In genomic region chr1:114296413-114296812, GRCh38 we compare ENCODE assay signal across 20 cellular contexts.
A peak's percentile ranks its signal among the peaks of the same experiment; 100 is the strongest.
DNase-seq lines count a peak whose midpoint lies in the region; ATAC-seq, FAIRE-seq and TF ChIP-seq lines count a peak whose summit lies in the region.
"Had no signal": no experiment of that assay in that cellular context is flagged by ENCODE, and none has a peak within 500 bp of the region (broad histone marks: within the 10 kb centered on the region; RNA-seq: fewer than 3 reads in every experiment).

No MANE protein-coding gene starts in this region.

- H2BK15ac ChIP-seq in H1 (ENCODE audit: low read length) (no peak overlapping the region), neuronal stem cell (ENCODE audit: low read length) (no peak overlapping the region)

- TF ChIP-seq CTCF in WTC11 (IDR thresholded peaks at IDR 0.05) (no peak), H1 (IDR thresholded peaks at IDR 0.05; ENCODE audit: control extremely low read depth in 1 of 3, insufficient read depth in 1 of 3, low read depth in 1 of 3, low read length in 3 of 3) (no peak), nephron progenitor cell (IDR thresholded peaks at IDR 0.05) (no peak), prostate gland (IDR thresholded peaks at IDR 0.05) (no peak)

- H3K27ac Mint-ChIP-seq in WTC11, result no peak overlapping the region
- H3K27ac Mint-ChIP-seq in nephron progenitor cell, result peak overlapping the region; percentile 44
- H3K27ac Mint-ChIP-seq: B cell; CD8-positive, alpha-beta T cell had no signal

- H3K56ac ChIP-seq in H1 (replicated peaks; ENCODE audit: insufficient read length, low read depth, low read length), result no peak overlapping the region

- H3K4me3 Mint-ChIP-seq in WTC11, result no peak overlapping the region
- H3K4me3 Mint-ChIP-seq in nephron progenitor cell, result no peak overlapping the region
- H3K4me3 Mint-ChIP-seq: B cell; CD4-positive, CD25-positive, alpha-beta regulatory T cell; CD8-positive, alpha-beta T cell; H9 had no signal

- H2BK5ac ChIP-seq in H1 (ENCODE audit: low read depth, low read length), result no peak overlapping the region
- H2BK5ac ChIP-seq in neuronal stem cell (ENCODE audit: low read length), result no peak overlapping the region

- no peak for TF ChIP-seq RAD21 in H1 (IDR thresholded peaks at IDR 0.05 in 1 of 2, conservative IDR thresholded peaks at IDR 0.05 in 1 of 2; ENCODE audit: low read depth in 2 of 2, low read length in 2 of 2)

- H3K36me3 ChIP-seq in Karpas-422 (ENCODE audit: insufficient read depth, low read length) (no peaks in the 10 kb centered on the region), H1 (ENCODE audit: control insufficient read depth in 2 of 4, insufficient read depth in 4 of 4, low read length in 3 of 4) (no peaks in the 10 kb centered on the region), neuronal stem cell (replicated peaks in 1 of 2; ENCODE audit: control insufficient read depth in 2 of 2, insufficient read depth in 2 of 2, low read length in 2 of 2) (no peaks in the 10 kb centered on the region), prostate gland (no peaks in the 10 kb centered on the region)
- H3K36me3 ChIP-seq: BLaER1 had no signal

- 0 out of 2 replicates have a peak overlapping the region, but pooled peaks have one; percentile 67 for H2BK20ac ChIP-seq in H1 (ENCODE audit: low read length)

- H4K20me1 ChIP-seq in Karpas-422 (ENCODE audit: insufficient read depth, low read depth, low read length) (no peaks in the 10 kb centered on the region), H1 (replicated peaks in 1 of 2; ENCODE audit: control insufficient read depth in 1 of 2, insufficient read depth in 2 of 2, low read length in 2 of 2) (no peaks in the 10 kb centered on the region)
- H4K20me1 ChIP-seq: BLaER1 had no signal

- WGBS in H1 (ENCODE audit: extremely low coverage in 1 of 2, insufficient coverage in 1 of 2, insufficient read length in 1 of 2, insufficient replicate concordance in 2 of 2, low coverage in 1 of 2, low lambda C conversion rate in 2 of 2, missing lambda C conversion rate in 1 of 2), 2 experiments, result 78% methylated on average over 4 of the region's 4 CpGs; no CpG with 5 or more reads in 1 of the 2 experiments
- WGBS in neuronal stem cell (ENCODE audit: extremely low coverage in 2 of 2, insufficient read length in 2 of 2, insufficient replicate concordance in 1 of 2), 2 donors, result no CpG with 5 or more reads among the region's 4 CpGs
- WGBS in prostate gland, result 87% methylated on average over 4 of the region's 4 CpGs

- H3K36me3 Mint-ChIP-seq in WTC11, result no peaks in the 10 kb centered on the region
- H3K36me3 Mint-ChIP-seq in nephron progenitor cell (ENCODE audit: low read depth), result peaks cover 4% of the 10 kb centered on the region
- H3K36me3 Mint-ChIP-seq: CD4-positive, CD25-positive, alpha-beta regulatory T cell; CD8-positive, alpha-beta T cell had no signal

- intact Hi-C loops in prostate gland (cut with DNase I), result loop anchor here (5.0 kb wide), 1 partner anchor 314 kb away; no protein-coding TSS in a partner anchor

- peak; percentile 53 for ATAC-seq in WTC11
- ATAC-seq in GM18858 (IDR thresholded peaks at IDR 0.05; ENCODE audit: unreplicated experiment), result no peak
- ATAC-seq: CD8-positive, alpha-beta T cell; HCT116 had no signal

- no peaks in the 10 kb centered on the region for H3K79me1 ChIP-seq in H1 (ENCODE audit: low read depth, low read length)
- no peaks in the 10 kb centered on the region for H3K79me1 ChIP-seq in neuronal stem cell (ENCODE audit: low read depth, low read length)

- H3K9ac ChIP-seq in Karpas-422 (ENCODE audit: low read length) (no peak overlapping the region), H1 (replicated peaks in 1 of 4; ENCODE audit: extremely low read depth in 1 of 4, low read depth in 3 of 4, low read length in 3 of 4) (no peak overlapping the region), neuronal stem cell (ENCODE audit: low read depth, low read length, poor library complexity) (no peak overlapping the region)
- H3K9ac ChIP-seq: BLaER1 had no signal

- H3K27me3 ChIP-seq in Karpas-422 (ENCODE audit: low read length) (no peaks in the 10 kb centered on the region), H1 (replicated peaks in 1 of 4; ENCODE audit: control insufficient read depth in 3 of 4, extremely low read depth in 1 of 4, insufficient read depth in 3 of 4, low read length in 3 of 4) (peaks cover 0 to 2% (median 0%) of the 10 kb centered on the region in 4 experiments; a peak in 2 of 7 replicates), neuronal stem cell (ENCODE audit: control insufficient read depth in 3 of 3, insufficient read depth in 3 of 3, low read depth in 1 of 3, low read length in 3 of 3) (no peaks in the 10 kb centered on the region), prostate gland (replicated peaks; ENCODE audit: insufficient read depth) (no peaks in the 10 kb centered on the region)
- H3K27me3 ChIP-seq: BLaER1 had no signal

- H3K18ac ChIP-seq in H1 (ENCODE audit: extremely low read depth, low read length), result no peak overlapping the region
- no peak overlapping the region for H3K18ac ChIP-seq in neuronal stem cell (ENCODE audit: low read length)

- H2BK12ac ChIP-seq in H1 (ENCODE audit: low read depth, low read length) (no peak overlapping the region; the same call in 1 of the 2 replicates), neuronal stem cell (ENCODE audit: low read length) (no peak overlapping the region)

- H3K27me3 Mint-ChIP-seq in WTC11 (ENCODE audit: low read depth), result peaks cover 18% of the 10 kb centered on the region
- peaks cover 3% of the 10 kb centered on the region for H3K27me3 Mint-ChIP-seq in nephron progenitor cell (ENCODE audit: low read depth, poor library complexity)

- no peak overlapping the region for H3K4ac ChIP-seq in H1 (replicated peaks; ENCODE audit: insufficient read length, low read depth, low read length)
- H3K4ac ChIP-seq in neuronal stem cell (ENCODE audit: low read length), result no peak overlapping the region

- no peak for DNase-seq in Karpas-422
- no peak for DNase-seq in WTC11 (ENCODE audit: low spot score)
- DNase-seq in H1 (ENCODE audit: low read depth in 1 of 2, low spot score in 2 of 2), result no peak
- no peak for DNase-seq in nephron progenitor cell
- DNase-seq in activated T-cell treated with anti-CD3 and anti-CD28 coated beads, Interleukin-2, amount 50 U/mL, for 48 hours, result no peak
- no peak for DNase-seq in neuronal stem cell (ENCODE audit: low spot score)
- DNase-seq in prostate gland (ENCODE audit: low spot score), result no peak
- DNase-seq: Caco-2; CD4-positive, CD25-positive, alpha-beta regulatory T cell; CD8-positive, alpha-beta T cell; DMS153; DND-41; H9 had no signal

- POLR2A ChIA-PET in WTC11 (lab: Charles Lee) (no interaction called here), H1 (lab: Charles Lee; ENCODE audit: partially characterized antibody) (no interaction called here)

- H3K4me2 ChIP-seq in Karpas-422 (ENCODE audit: low read depth, low read length, poor library complexity, severe bottlenecking) (no peak overlapping the region), H1 (ENCODE audit: insufficient read depth in 1 of 2, low read depth in 2 of 2, low read length in 2 of 2) (no peak overlapping the region), neuronal stem cell (ENCODE audit: insufficient read depth, low read length, poor library complexity, severe bottlenecking) (no peak overlapping the region)
- H3K4me2 ChIP-seq: BLaER1 had no signal

- H2BK120ac ChIP-seq in H1 (replicated peaks; ENCODE audit: low read depth, low read length) (no peak overlapping the region), neuronal stem cell (ENCODE audit: low read depth, low read length) (no peak overlapping the region)

- H3K4me1 Mint-ChIP-seq in WTC11, result peaks cover 12% of the 10 kb centered on the region
- peaks cover 39% of the 10 kb centered on the region for H3K4me1 Mint-ChIP-seq in nephron progenitor cell
- H3K4me1 Mint-ChIP-seq: B cell had no signal

- no peak for FAIRE-seq in H1 (lab: Jason Lieb, UNC)
- FAIRE-seq: G401.6, GM12892 had no signal

- H4K91ac ChIP-seq in H1 (replicated peaks; ENCODE audit: insufficient read length, low read length) (no peak overlapping the region), neuronal stem cell (ENCODE audit: low read depth, low read length, poor library complexity) (no peak overlapping the region)

- H3K14ac ChIP-seq in H1 (ENCODE audit: insufficient read length) (no peak overlapping the region), neuronal stem cell (ENCODE audit: low read length) (no peak overlapping the region)

- H3K4me1 ChIP-seq in Karpas-422 (ENCODE audit: low read length) (no peaks in the 10 kb centered on the region), H1 (replicated peaks in 1 of 4; ENCODE audit: control insufficient read depth in 3 of 4, insufficient read depth in 4 of 4, low read length in 3 of 4) (peaks cover 0 to 2% (median 0%) of the 10 kb centered on the region in 4 experiments; a peak in 2 of 7 replicates), neuronal stem cell (ENCODE audit: control insufficient read depth in 2 of 2, insufficient read depth in 1 of 2, low read depth in 1 of 2, low read length in 2 of 2) (peaks cover 0 to 2% of the 10 kb centered on the region in 2 donors), prostate gland (replicated peaks) (no peaks in the 10 kb centered on the region)
- H3K4me1 ChIP-seq: Caco-2 had no signal

- no peaks in the 10 kb centered on the region for H3K9me2 ChIP-seq in Karpas-422 (replicated peaks; ENCODE audit: insufficient read depth, low read length)

- no peaks in the 10 kb centered on the region for H3K79me2 ChIP-seq in Karpas-422 (ENCODE audit: low read length)
- H3K79me2 ChIP-seq in H1 (ENCODE audit: control insufficient read depth in 1 of 2, insufficient read depth in 2 of 2, low read length in 2 of 2), result no peaks in the 10 kb centered on the region

- no peak overlapping the region for H3K23ac ChIP-seq in H1 (ENCODE audit: insufficient read length)
- no peak overlapping the region for H3K23ac ChIP-seq in neuronal stem cell (ENCODE audit: low read depth, low read length, poor library complexity)

- CTCF ChIA-PET in WTC11 (lab: Charles Lee) (interaction anchor here (1.1 to 1.4 kb wide), 2 partner anchors 14 to 320 kb away, joined by 5 to 8 read pairs; no protein-coding TSS in a partner anchor), H1 (lab: Charles Lee; ENCODE audit: partially characterized antibody) (interaction anchor here (0.6 to 1.1 kb wide), 2 partner anchors 14 to 382 kb away, joined by 3 read pairs; no protein-coding TSS in a partner anchor)

- H3K9me3 Mint-ChIP-seq in WTC11 (peaks cover 1% of the 10 kb centered on the region), nephron progenitor cell (peaks cover 6% of the 10 kb centered on the region)
- H3K9me3 Mint-ChIP-seq: CD4-positive, CD25-positive, alpha-beta regulatory T cell; CD8-positive, alpha-beta T cell; H9 had no signal

- H3K23me2 ChIP-seq in H1 (ENCODE audit: low read depth, low read length), result no peaks in the 10 kb centered on the region

- H3K27ac ChIP-seq in Karpas-422 (ENCODE audit: low read length), result no peak overlapping the region
- no peak overlapping the region for H3K27ac ChIP-seq in H1 (ENCODE audit: low read depth, low read length)
- H3K27ac ChIP-seq in neuronal stem cell (replicated peaks; ENCODE audit: low read length), result no peak overlapping the region
- H3K27ac ChIP-seq in prostate gland, result no peak overlapping the region
- H3K27ac ChIP-seq: BLaER1, C4-2B had no signal

- no peak overlapping the region for H4K5ac ChIP-seq in H1 (ENCODE audit: insufficient read length, low read depth, low read length)

- TF ChIP-seq EP300 in H1 (IDR thresholded peaks at IDR 0.05; ENCODE audit: borderline replicate concordance in 1 of 2, low read depth in 2 of 2, low read length in 2 of 2), result no peak

- H4K8ac ChIP-seq in H1 (ENCODE audit: extremely low read depth, insufficient read depth, low read length), result no peak overlapping the region
- H4K8ac ChIP-seq in neuronal stem cell (ENCODE audit: low read depth, low read length), result no peak overlapping the region

- peak overlapping the region; percentile 62; the same call in 1 of the 2 replicates for H2AFZ ChIP-seq in Karpas-422 (ENCODE audit: low read length)
- H2AFZ ChIP-seq in H1 (ENCODE audit: low read length), result peak overlapping the region; percentile 61; the same call in 1 of the 2 replicates
- H2AFZ ChIP-seq in neuronal stem cell (ENCODE audit: low read length), result no peak overlapping the region

- H3K9me3 ChIP-seq in Karpas-422 (ENCODE audit: low read length) (no peaks in the 10 kb centered on the region), H1 (ENCODE audit: insufficient read depth in 2 of 2, low read depth in 1 of 2, low read length in 1 of 2) (no peaks in the 10 kb centered on the region), neuronal stem cell (replicated peaks in 1 of 2; ENCODE audit: control insufficient read depth in 2 of 2, insufficient read depth in 1 of 2, low read depth in 1 of 2, low read length in 2 of 2) (peaks cover 0 to under 1% of the 10 kb centered on the region in 2 donors), prostate gland (no peaks in the 10 kb centered on the region)
- H3K9me3 ChIP-seq: BLaER1, Caco-2 had no signal

- TF ChIP-seq POLR2A in H1 (IDR thresholded peaks at IDR 0.05; ENCODE audit: control extremely low read depth in 1 of 2, low read depth in 2 of 2, low read length in 2 of 2) (no peak), prostate gland (IDR thresholded peaks at IDR 0.05) (no peak)

- H2AK5ac ChIP-seq in H1 (ENCODE audit: low read depth, low read length) (no peak overlapping the region), neuronal stem cell (ENCODE audit: low read depth, low read length) (no peak overlapping the region)

- H3K4me3 ChIP-seq in Karpas-422 (ENCODE audit: low read length) (no peak overlapping the region), H1 (ENCODE audit: extremely low read depth in 1 of 4, insufficient read depth in 2 of 4, low read depth in 3 of 4, low read length in 4 of 4) (no peak overlapping the region), neuronal stem cell (ENCODE audit: low read length in 2 of 2) (no peak overlapping the region), prostate gland (no peak overlapping the region)
- H3K4me3 ChIP-seq: BLaER1 had no signal
